In the genomic region with DNA sequence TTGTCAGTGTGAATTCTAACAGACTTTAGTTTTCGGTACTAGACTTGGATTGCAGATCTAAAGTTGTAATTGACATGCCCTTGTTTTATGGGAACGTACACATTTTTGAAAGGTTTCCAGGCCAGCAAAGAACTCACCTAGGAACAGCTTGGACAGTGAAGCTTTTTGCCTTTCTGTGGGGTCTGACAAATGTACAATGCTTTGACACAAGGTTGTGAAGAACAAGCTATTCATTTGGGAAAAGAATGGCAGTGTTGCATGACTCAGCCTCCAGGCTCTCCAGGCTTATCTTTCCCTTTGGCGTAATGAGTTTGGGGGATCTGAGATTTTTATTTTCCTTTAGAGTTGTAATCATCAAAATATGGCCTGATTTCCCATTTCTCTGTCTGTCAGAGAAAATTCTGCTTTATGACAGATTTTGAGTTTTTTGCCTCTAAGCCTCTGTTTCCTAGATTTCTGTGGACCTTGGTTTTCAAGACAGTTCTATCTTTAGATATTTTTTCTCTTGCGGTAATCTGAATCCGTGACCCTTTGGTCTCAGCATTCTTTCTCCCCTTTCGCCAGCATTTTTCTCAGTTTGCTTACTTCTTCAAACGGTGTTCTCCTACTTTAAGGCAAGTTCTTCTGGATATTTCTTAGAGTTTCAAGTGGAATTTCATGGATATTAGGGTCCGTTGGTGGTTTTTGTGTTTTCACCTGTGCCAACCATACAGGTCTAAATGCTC, we compare ENCODE assay signal across 16 cellular contexts.
"Had no signal": no experiment of that assay in that cellular context is flagged by ENCODE, and none has a peak within 500 bp of the region (broad histone marks: within the 10 kb centered on the region; RNA-seq: fewer than 3 reads in every experiment).

No MANE protein-coding gene starts in this region.

- H3K36me3 Mint-ChIP-seq: activated CD8-positive, alpha-beta memory T cell treated with anti-CD3 and anti-CD28 coated beads, Interleukin-2, amount 10 ng/mL, durations not matched to agents 7 days and 5 days; activated naive CD8-positive, alpha-beta T cell had no signal

- ATAC-seq: activated CD8-positive, alpha-beta memory T cell treated with anti-CD3 and anti-CD28 coated beads, Interleukin-2, amount 10 ng/mL, durations not matched to agents 7 days and 5 days; lower lobe of right lung; upper lobe of right lung had no signal

- H3K9me3 Mint-ChIP-seq: activated T-cell treated with anti-CD3 and anti-CD28 coated beads, Interleukin-2, amount 50 U/mL, for 24 hours; nephron had no signal

- H3K27me3 ChIP-seq: sigmoid colon, upper lobe of right lung had no signal

- H3K27ac Mint-ChIP-seq: activated CD8-positive, alpha-beta memory T cell treated with anti-CD3 and anti-CD28 coated beads, Interleukin-2, amount 10 ng/mL, durations not matched to agents 7 days and 5 days; activated naive CD8-positive, alpha-beta T cell; activated T-cell treated with anti-CD3 and anti-CD28 coated beads, Interleukin-2, amount 50 U/mL, for 24 hours; nephron had no signal

- H3K4me3 ChIP-seq: lower lobe of right lung, sigmoid colon, upper lobe of right lung had no signal

- H3K27ac ChIP-seq: lower lobe of right lung, sigmoid colon, upper lobe of right lung had no signal

- H3K36me3 ChIP-seq: lower lobe of right lung, sigmoid colon, upper lobe of right lung had no signal

- H3K4me3 Mint-ChIP-seq: activated CD8-positive, alpha-beta memory T cell treated with anti-CD3 and anti-CD28 coated beads, Interleukin-2, amount 10 ng/mL, durations not matched to agents 7 days and 5 days; activated naive CD8-positive, alpha-beta T cell; activated T-cell treated with anti-CD3 and anti-CD28 coated beads, Interleukin-2, amount 50 U/mL, for 24 hours; nephron had no signal

- H3K4me1 Mint-ChIP-seq: activated CD8-positive, alpha-beta memory T cell treated with anti-CD3 and anti-CD28 coated beads, Interleukin-2, amount 10 ng/mL, durations not matched to agents 7 days and 5 days; nephron had no signal

- H3K4me1 ChIP-seq: lower lobe of right lung, sigmoid colon, upper lobe of right lung had no signal

- DNase-seq: activated CD4-positive, alpha-beta T cell treated with anti-CD3 and anti-CD28 coated beads, Interleukin-2, amount 50 U/mL, for 4 hours; activated CD4-positive, CD25-positive, alpha-beta regulatory T cell treated with anti-CD3 and anti-CD28 coated beads, Interleukin-2, amount 50 U/mL, for 72 hours; activated CD8-positive, alpha-beta memory T cell treated with anti-CD3 and anti-CD28 coated beads, Interleukin-2, amount 10 ng/mL, durations not matched to agents 7 days and 5 days; activated gamma-delta T cell; activated T-cell treated with anti-CD3 and anti-CD28 coated beads, Interleukin-2, amount 50 U/mL, for 24 hours; cortex of kidney; effector CD8-positive, alpha-beta T cell; hypothalamus; lower lobe of right lung; occipital lobe; sigmoid colon; stimulated activated CD4-positive, alpha-beta T cell treated with anti-CD3 and anti-CD28 coated beads, Interleukin-2, amount 100 ng/mL, for 48 hours; stimulated activated naive CD4-positive, alpha-beta T cell treated with Interleukin-2 at 50 U/mL for 16 hours; upper lobe of right lung had no signal

- H3K9me3 ChIP-seq: lower lobe of right lung, sigmoid colon, upper lobe of right lung had no signal
